10 cellular contexts compared by ENCODE assay signal in genomic region chr2:120729410-120730052, GRCh38. TPM values are rescaled to one million over a fixed set of nuclear protein-coding genes. Genes with fewer than 3 reads are reported as not detected.
DNase-seq lines count a peak whose midpoint lies in the region; ATAC-seq and TF ChIP-seq lines count a peak whose summit lies in the region.
"Had no signal": no experiment of that assay in that cellular context is flagged by ENCODE, and none has a peak within 500 bp of the region (broad histone marks: within the 10 kb centered on the region; RNA-seq: fewer than 3 reads in every experiment).

No MANE protein-coding gene starts in this region.

- intact Hi-C loops in lower lobe of right lung (cut with DNase I), result no loop called here

- H3K4me1 ChIP-seq in lower lobe of right lung, result no peaks in the 10 kb centered on the region

- no peaks in the 10 kb centered on the region for H3K36me3 Mint-ChIP-seq in activated T-cell treated with anti-CD3 and anti-CD28 coated beads, Interleukin-2, amount 50 U/mL, for 4 hours (ENCODE audit: insufficient read depth)

- peaks cover 34% of the 10 kb centered on the region for H3K27me3 Mint-ChIP-seq in activated T-cell treated with anti-CD3 and anti-CD28 coated beads, Interleukin-2, amount 50 U/mL, for 4 hours (ENCODE audit: low read depth)

- TF ChIP-seq CTCF in AG10803 (conservative IDR thresholded peaks at IDR 0.05; ENCODE audit: low read length) (no peak), brain microvascular endothelial cell (IDR thresholded peaks at IDR 0.05; ENCODE audit: low read depth, low read length, missing control alignments) (no peak), lower lobe of right lung (IDR thresholded peaks at IDR 0.05) (no peak)

- in situ Hi-C loops in brain microvascular endothelial cell (cut with HindIII; ENCODE audit: low pct_ligation_motif_present, low sequenced_read_pairs), result loop anchor here (10.0 kb wide), 1 partner anchor 55 kb away; no protein-coding TSS in a partner anchor

- H3K4me3 ChIP-seq in AG10803 (ENCODE audit: low read length) (no peak overlapping the region), brain microvascular endothelial cell (ENCODE audit: low read depth, low read length) (no peak overlapping the region), lower lobe of right lung (no peak overlapping the region)
- H3K4me3 ChIP-seq: tibial artery had no signal

- peak; percentile 46 to 53 for ATAC-seq in lower lobe of right lung
- ATAC-seq in activated T-cell treated with anti-CD3 and anti-CD28 coated beads, Interleukin-2, amount 50 U/mL, for 4 hours, result no peak

- H3K27me3 ChIP-seq in brain microvascular endothelial cell (replicated peaks) (no peaks in the 10 kb centered on the region), lower lobe of right lung (ENCODE audit: low read depth) (peaks cover 22% of the 10 kb centered on the region)
- H3K27me3 ChIP-seq: tibial artery had no signal

- DNase-seq in AG10803 (ENCODE audit: low read depth), result peak; percentile 84
- DNase-seq in HT1080 (ENCODE audit: low read depth), result peak; percentile 80
- peak; percentile 73 for DNase-seq in brain microvascular endothelial cell
- DNase-seq in lower lobe of right lung, result no peak
- DNase-seq in nucleus accumbens (lab: John Stamatoyannopoulos, UW), result no peak
- DNase-seq in HK-2 (ENCODE audit: unreplicated experiment), result no peak
- no peak for DNase-seq in pons (ENCODE audit: low spot score)
- DNase-seq in activated T-cell treated with anti-CD3 and anti-CD28 coated beads, Interleukin-2, amount 50 U/mL, for 4 hours, result no peak
- DNase-seq: NCI-H1092 had no signal

- H3K27ac ChIP-seq in brain microvascular endothelial cell, result peak overlapping the region; percentile 48
- H3K27ac ChIP-seq in lower lobe of right lung, result no peak overlapping the region
- H3K27ac ChIP-seq: tibial artery had no signal

- H3K36me3 ChIP-seq in brain microvascular endothelial cell (replicated peaks), result no peaks in the 10 kb centered on the region
- H3K36me3 ChIP-seq in lower lobe of right lung, result no peaks in the 10 kb centered on the region
- H3K36me3 ChIP-seq: tibial artery had no signal

- no peak overlapping the region for H3K4me3 Mint-ChIP-seq in activated T-cell treated with anti-CD3 and anti-CD28 coated beads, Interleukin-2, amount 50 U/mL, for 4 hours

- H3K4me1 Mint-ChIP-seq in activated T-cell treated with anti-CD3 and anti-CD28 coated beads, Interleukin-2, amount 50 U/mL, for 4 hours (ENCODE audit: low read depth), result no peaks in the 10 kb centered on the region

- peaks cover 4% of the 10 kb centered on the region for H3K9me3 ChIP-seq in lower lobe of right lung

- H3K9me3 Mint-ChIP-seq in activated T-cell treated with anti-CD3 and anti-CD28 coated beads, Interleukin-2, amount 50 U/mL, for 4 hours, result peaks cover 6% of the 10 kb centered on the region

RNA-seq across cellular contexts. Expression of gene GLI2, which starts 6.1 kb away (rescaled TPM):
- total RNA-seq in HT1080 (2014; rRNA removed; shearing (Covaris generic)), result 4.1 and 7.9 TPM in 2 replicates
- 4.4 and 7.4 TPM in 2 replicates for polyA plus RNA-seq in HT1080 (2015; cell fraction: cytosol; rRNA removed)
- polyA plus RNA-seq in HT1080 (2015; cell fraction: nucleus; rRNA removed), result 8.6 and 10.5 TPM in 2 replicates
- 3.3 TPM for total RNA-seq in lower lobe of right lung
- total RNA-seq in activated T-cell treated with anti-CD3 and anti-CD28 coated beads, Interleukin-2, amount 50 U/mL, for 4 hours, result under 1 TPM in 2 of 3 donors, not detected in 1; 0.28 to 0.30 TPM

Comparison
In these comparisons a context has a peak if more than half of its experiments do, and no peak if none do; other contexts are left out.
1. DNase-seq: peak in AG10803 (single experiment), HT1080 (single experiment) and brain microvascular endothelial cell (single experiment); none in lower lobe of right lung (single experiment), nucleus accumbens (0 of 56), HK-2 (single experiment), pons (single experiment) and activated T-cell treated with anti-CD3 and anti-CD28 coated beads, Interleukin-2, amount 50 U/mL, for 4 hours (single experiment).
2. ATAC-seq: peak in lower lobe of right lung (2 of 2); none in activated T-cell treated with anti-CD3 and anti-CD28 coated beads, Interleukin-2, amount 50 U/mL, for 4 hours (0 of 2).